In the genomic region with DNA sequence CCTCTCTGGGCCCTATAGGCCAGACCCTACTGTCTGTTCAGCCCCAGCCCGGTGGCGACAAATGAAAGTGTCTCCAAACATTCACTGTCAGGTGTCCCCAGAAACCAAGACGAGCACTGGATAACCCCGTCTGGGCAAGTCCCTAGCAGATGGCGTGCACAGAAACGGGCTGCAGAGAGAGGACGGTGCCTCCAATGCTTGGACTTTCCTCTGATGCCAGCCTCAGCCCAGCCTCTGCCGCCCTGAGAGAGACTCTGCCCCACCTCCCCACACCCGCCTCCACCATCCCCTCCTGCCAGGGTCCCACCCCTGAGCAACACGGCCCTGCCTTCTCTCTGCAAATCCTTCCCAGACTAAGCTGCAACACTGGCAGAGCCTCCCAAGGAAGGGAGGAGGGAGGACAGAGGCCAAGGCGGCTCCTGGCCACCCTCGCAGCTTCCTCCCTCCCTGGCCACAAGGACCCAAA, we compare ENCODE assay signal across 10 cellular contexts. TPM values are rescaled to one million over a fixed set of nuclear protein-coding genes. Genes with fewer than 3 reads are reported as not detected.
DNase-seq lines count a peak whose midpoint lies in the region; ATAC-seq and TF ChIP-seq lines count a peak whose summit lies in the region.
"Had no signal": no experiment of that assay in that cellular context is flagged by ENCODE, and none has a peak within 500 bp of the region (broad histone marks: within the 10 kb centered on the region; RNA-seq: fewer than 3 reads in every experiment).

No MANE protein-coding gene starts in this region.

- H3K27ac ChIP-seq in endodermal cell (ENCODE audit: low read depth, low read length): no peak overlapping the region
- H3K27ac ChIP-seq in suprapubic skin: peak overlapping the region; percentile 63

- H3K9ac ChIP-seq in NT2/D1 (ENCODE audit: insufficient read length, low read depth): peak overlapping the region; percentile 8
- H3K9ac ChIP-seq in endodermal cell (ENCODE audit: extremely low read depth, low read length, poor library complexity, severe bottlenecking): no peak overlapping the region

- H3K4me1 Mint-ChIP-seq in activated CD4-positive, alpha-beta T cell treated with anti-CD3 and anti-CD28 coated beads, Interleukin-2, amount 10 ng/mL, durations not matched to agents 7 days and 5 days: peaks cover 54% of the 10 kb centered on the region
- peaks cover 37% of the 10 kb centered on the region for H3K4me1 Mint-ChIP-seq in endodermal cell

- 84 to 96% methylated on average over 3 to 12 of the region's 12 CpGs for WGBS in endodermal cell (ENCODE audit: insufficient coverage in 1 of 2, insufficient read length in 1 of 2), 2 experiments
- 41% methylated on average over 7 of the region's 12 CpGs for WGBS in suprapubic skin

- in situ Hi-C loops in HAP-1 (cut with MboI; ENCODE audit: low sequenced_read_pairs): no loop called here

- H3K27me3 ChIP-seq in NT2/D1 (ENCODE audit: insufficient read depth, insufficient read length) (peaks cover 8% of the 10 kb centered on the region), endodermal cell (ENCODE audit: control insufficient read depth, insufficient read depth, low read length, poor library complexity, severe bottlenecking) (no peaks in the 10 kb centered on the region), suprapubic skin (no peaks in the 10 kb centered on the region), HAP-1 (ENCODE audit: low read depth) (no peaks in the 10 kb centered on the region)

- no peak overlapping the region for H3K4me3 ChIP-seq in NT2/D1 (ENCODE audit: insufficient read length, low read depth)
- no peak overlapping the region for H3K4me3 ChIP-seq in endodermal cell (ENCODE audit: low read length)
- H3K4me3 ChIP-seq in suprapubic skin: no peak overlapping the region
- no peak overlapping the region for H3K4me3 ChIP-seq in HAP-1

- peak overlapping the region; percentile 95 for H3K27ac Mint-ChIP-seq in activated CD4-positive, alpha-beta T cell treated with anti-CD3 and anti-CD28 coated beads, Interleukin-2, amount 10 ng/mL, durations not matched to agents 7 days and 5 days
- no peak overlapping the region for H3K27ac Mint-ChIP-seq in endodermal cell
- H3K27ac Mint-ChIP-seq: WTC11 had no signal

- TF ChIP-seq POLR2A in suprapubic skin (IDR thresholded peaks at IDR 0.05): no peak

- no peak for DNase-seq in activated CD4-positive, alpha-beta T cell treated with anti-CD3 and anti-CD28 coated beads, Interleukin-2, amount 10 ng/mL, durations not matched to agents 7 days and 5 days
- DNase-seq in activated CD4-positive, alpha-beta T cell treated with anti-CD3 and anti-CD28 coated beads for 1 hour: no peak
- DNase-seq in NT2/D1 (ENCODE audit: low read depth, low spot score) (no peak), endodermal cell (peak; percentile 58), suprapubic skin (ENCODE audit: low spot score in 2 of 2) (no peak), GM19240 (ENCODE audit: insufficient read length, low spot score) (no peak), HAP-1 (ENCODE audit: low spot score in 2 of 2) (no peak)
- DNase-seq: NCI-H2171 had no signal

- no peaks in the 10 kb centered on the region for H3K36me3 Mint-ChIP-seq in activated CD4-positive, alpha-beta T cell treated with anti-CD3 and anti-CD28 coated beads, Interleukin-2, amount 10 ng/mL, durations not matched to agents 7 days and 5 days (ENCODE audit: low read depth)
- H3K36me3 Mint-ChIP-seq in endodermal cell (ENCODE audit: low read depth): no peaks in the 10 kb centered on the region
- H3K36me3 Mint-ChIP-seq: WTC11 had no signal

- peak overlapping the region; percentile 66 for H3K4me3 Mint-ChIP-seq in activated CD4-positive, alpha-beta T cell treated with anti-CD3 and anti-CD28 coated beads, Interleukin-2, amount 10 ng/mL, durations not matched to agents 7 days and 5 days
- H3K4me3 Mint-ChIP-seq in endodermal cell: no peak overlapping the region
- H3K4me3 Mint-ChIP-seq: WTC11 had no signal

- no peak for TF ChIP-seq CTCF in endodermal cell (conservative IDR thresholded peaks at IDR 0.05)
- no peak for TF ChIP-seq CTCF in suprapubic skin (IDR thresholded peaks at IDR 0.05)

- no peaks in the 10 kb centered on the region for H3K9me3 ChIP-seq in NT2/D1 (ENCODE audit: insufficient read depth, low read length)
- H3K9me3 ChIP-seq in endodermal cell (ENCODE audit: control insufficient read depth, low read length): no peaks in the 10 kb centered on the region
- H3K9me3 ChIP-seq in suprapubic skin: no peaks in the 10 kb centered on the region
- no peaks in the 10 kb centered on the region for H3K9me3 ChIP-seq in HAP-1

- no peaks in the 10 kb centered on the region for H3K9me3 Mint-ChIP-seq in activated CD4-positive, alpha-beta T cell treated with anti-CD3 and anti-CD28 coated beads, Interleukin-2, amount 10 ng/mL, durations not matched to agents 7 days and 5 days
- H3K9me3 Mint-ChIP-seq in endodermal cell: no peaks in the 10 kb centered on the region
- H3K9me3 Mint-ChIP-seq: WTC11 had no signal

- H3K27me3 Mint-ChIP-seq in activated CD4-positive, alpha-beta T cell treated with anti-CD3 and anti-CD28 coated beads, Interleukin-2, amount 10 ng/mL, durations not matched to agents 7 days and 5 days: no peaks in the 10 kb centered on the region
- H3K27me3 Mint-ChIP-seq in endodermal cell (ENCODE audit: insufficient read depth): peaks cover 2% of the 10 kb centered on the region

- ATAC-seq in GM19463 (IDR thresholded peaks at IDR 0.05; ENCODE audit: unreplicated experiment): no peak

- H3K4me1 ChIP-seq in NT2/D1 (ENCODE audit: insufficient read depth, insufficient read length): peaks cover 53% of the 10 kb centered on the region
- peaks cover 15% of the 10 kb centered on the region for H3K4me1 ChIP-seq in endodermal cell (ENCODE audit: control insufficient read depth, insufficient read depth, low read length)
- H3K4me1 ChIP-seq in suprapubic skin: peaks cover 53% of the 10 kb centered on the region
- H3K4me1 ChIP-seq in HAP-1: no peaks in the 10 kb centered on the region

- no peaks in the 10 kb centered on the region for H3K36me3 ChIP-seq in NT2/D1 (ENCODE audit: insufficient read depth, insufficient read length, low read length)
- H3K36me3 ChIP-seq in endodermal cell (ENCODE audit: control insufficient read depth, insufficient read depth, low read length): no peaks in the 10 kb centered on the region
- H3K36me3 ChIP-seq in suprapubic skin: no peaks in the 10 kb centered on the region
- no peaks in the 10 kb centered on the region for H3K36me3 ChIP-seq in HAP-1 (replicated peaks)

- no peak for TF ChIP-seq EP300 in suprapubic skin (IDR thresholded peaks at IDR 0.05)

- CTCF ChIA-PET in activated CD4-positive, alpha-beta T cell treated with anti-CD3 and anti-CD28 coated beads, Interleukin-2, amount 10 ng/mL, durations not matched to agents 7 days and 5 days (lab: Charles Lee): interaction anchor here (0.6 to 2.2 kb wide), 3 partner anchors 16 to 142 kb away, joined by 3 to 7 read pairs (median 3); no protein-coding TSS in a partner anchor

- POLR2A ChIA-PET in activated CD4-positive, alpha-beta T cell treated with anti-CD3 and anti-CD28 coated beads, Interleukin-2, amount 10 ng/mL, durations not matched to agents 7 days and 5 days (lab: Charles Lee): no interaction called here

RNA-seq across cellular contexts. Expression of a gene that starts 7.4 kb away (rescaled TPM):
- 100 to 1,000 TPM in 1 of 2 experiments, 10 to 100 TPM in 1; 93.3 to 109 TPM for total RNA-seq in activated CD4-positive, alpha-beta T cell treated with anti-CD3 and anti-CD28 coated beads, Interleukin-2, amount 10 ng/mL, durations not matched to agents 7 days and 5 days
- total RNA-seq in endodermal cell (10 to 100 TPM; 16.0 to 47.2 TPM), suprapubic skin (100 to 1,000 TPM; 105 to 198 (median 150) TPM)
- 54.6 TPM for polyA plus RNA-seq in endodermal cell (2013, experiment 1 of 2)
- polyA plus RNA-seq in endodermal cell (2013, experiment 2 of 2): 43.4 TPM

RNA-seq across cellular contexts. Expression of a gene that starts 36.0 kb away (rescaled TPM):
- total RNA-seq in activated CD4-positive, alpha-beta T cell treated with anti-CD3 and anti-CD28 coated beads, Interleukin-2, amount 10 ng/mL, durations not matched to agents 7 days and 5 days: not detected
- total RNA-seq in endodermal cell (not detected), suprapubic skin (not detected)
- not detected for polyA plus RNA-seq in endodermal cell (2013, experiment 1 of 2)
- not detected for polyA plus RNA-seq in endodermal cell (2013, experiment 2 of 2)
- total RNA-seq: WTC11 had no signal

RNA-seq across cellular contexts. Expression of a gene that starts 43.1 kb away (rescaled TPM):
- total RNA-seq in activated CD4-positive, alpha-beta T cell treated with anti-CD3 and anti-CD28 coated beads, Interleukin-2, amount 10 ng/mL, durations not matched to agents 7 days and 5 days: 10 to 100 TPM; 40.0 to 43.9 TPM
- 10 to 100 TPM; 42.1 to 42.7 TPM for total RNA-seq in endodermal cell
- 46.3 TPM for polyA plus RNA-seq in endodermal cell (2013, experiment 1 of 2)
- polyA plus RNA-seq in endodermal cell (2013, experiment 2 of 2): 42.2 TPM
- 10 to 100 TPM; 51.5 to 79.3 (median 63.3) TPM for total RNA-seq in suprapubic skin

RNA-seq across cellular contexts. Expression of a gene that starts 46.6 kb away (rescaled TPM):
- 10 to 100 TPM; 13.8 to 15.5 TPM for total RNA-seq in activated CD4-positive, alpha-beta T cell treated with anti-CD3 and anti-CD28 coated beads, Interleukin-2, amount 10 ng/mL, durations not matched to agents 7 days and 5 days
- total RNA-seq in endodermal cell: 10 to 100 TPM; 15.4 to 20.8 TPM
- polyA plus RNA-seq in endodermal cell (2013, experiment 1 of 2): 15.7 TPM
- 13.5 TPM for polyA plus RNA-seq in endodermal cell (2013, experiment 2 of 2)
- 10 to 100 TPM; 10.1 to 18.8 (median 15.7) TPM for total RNA-seq in suprapubic skin
